Comparison of ENCODE assay signal across 9 cellular contexts in genomic region chr12:57726884-57727757, GRCh38. TPM values are rescaled to one million over a fixed set of nuclear protein-coding genes. Genes with fewer than 3 reads are reported as not detected.
DNase-seq lines count a peak whose midpoint lies in the region; ATAC-seq lines count a peak whose summit lies in the region.
"Had no signal": no experiment of that assay in that cellular context is flagged by ENCODE, and none has a peak within 500 bp of the region (broad histone marks: within the 10 kb centered on the region; RNA-seq: fewer than 3 reads in every experiment).

No MANE protein-coding gene starts in this region.

- DNase-seq in activated CD8-positive, alpha-beta memory T cell treated with anti-CD3 and anti-CD28 coated beads for 24 hours, result peak; percentile 51
- no peak for DNase-seq in activated CD8-positive, alpha-beta memory T cell treated with anti-CD3 and anti-CD28 coated beads, Interleukin-2, amount 50 U/mL, for 4 hours
- DNase-seq in dermis blood vessel endothelial cell (peak; percentile 43), lung microvascular endothelial cell (ENCODE audit: low read depth in 2 of 2) (peak; percentile 41 to 66), ureter (ENCODE audit: low spot score) (peak; percentile 46), amniotic stem cell (lab: John Stamatoyannopoulos, UW) (no peak)
- DNase-seq in T-helper 2 cell treated with Interferon-gamma antibody and Interleukin-4, amounts not matched to agents 5 μg/mL and 100 μg/mL, for 36 hours (ENCODE audit: low spot score), result no peak
- DNase-seq: activated effector memory CD4-positive, alpha-beta T cell treated with anti-CD3 and anti-CD28 coated beads, Interleukin-2, amount 50 U/mL, for 16 hours had no signal

- no peak overlapping the region for H3K4me3 Mint-ChIP-seq in T-helper 2 cell treated with Interferon-gamma antibody and Interleukin-4, amounts not matched to agents 5 μg/mL and 100 μg/mL, for 36 hours

- no peaks in the 10 kb centered on the region for H3K27me3 Mint-ChIP-seq in T-helper 2 cell treated with Interferon-gamma antibody and Interleukin-4, amounts not matched to agents 5 μg/mL and 100 μg/mL, for 36 hours (ENCODE audit: low read depth)

- no peak for ATAC-seq in HG03108 (IDR thresholded peaks at IDR 0.05; ENCODE audit: unreplicated experiment)

- H3K9me3 Mint-ChIP-seq in T-helper 2 cell treated with Interferon-gamma antibody and Interleukin-4, amounts not matched to agents 5 μg/mL and 100 μg/mL, for 36 hours, result no peaks in the 10 kb centered on the region

- H3K36me3 Mint-ChIP-seq in T-helper 2 cell treated with Interferon-gamma antibody and Interleukin-4, amounts not matched to agents 5 μg/mL and 100 μg/mL, for 36 hours (ENCODE audit: low read depth), result peaks cover 41% of the 10 kb centered on the region

- no peaks in the 10 kb centered on the region for H3K4me1 Mint-ChIP-seq in T-helper 2 cell treated with Interferon-gamma antibody and Interleukin-4, amounts not matched to agents 5 μg/mL and 100 μg/mL, for 36 hours (ENCODE audit: low read depth)

- H3K27ac Mint-ChIP-seq in T-helper 2 cell treated with Interferon-gamma antibody and Interleukin-4, amounts not matched to agents 5 μg/mL and 100 μg/mL, for 36 hours, result no peak overlapping the region

RNA-seq across cellular contexts. Expression of gene AGAP2, which starts 11.4 kb away (rescaled TPM):
- total RNA-seq in dermis blood vessel endothelial cell, result under 0.01 and 0.19 TPM in 2 replicates
- 0.20 and 0.22 TPM in 2 replicates for total RNA-seq in lung microvascular endothelial cell
- 2.8 TPM for total RNA-seq in ureter

RNA-seq across cellular contexts. Expression of gene TSPAN31, which starts 17.7 kb away (rescaled TPM):
- 29.7 and 72.0 TPM in 2 replicates for total RNA-seq in dermis blood vessel endothelial cell
- total RNA-seq in lung microvascular endothelial cell, result 41.2 and 62.5 TPM in 2 replicates
- 45.6 TPM for total RNA-seq in ureter

RNA-seq across cellular contexts. Expression of gene CDK4, which starts 25.0 kb away (rescaled TPM):
- total RNA-seq in dermis blood vessel endothelial cell (147 and 154 TPM in 2 replicates), lung microvascular endothelial cell (110 and 133 TPM in 2 replicates), ureter (86.5 TPM)

RNA-seq across cellular contexts. Expression of gene MARCHF9, which starts 27.8 kb away (rescaled TPM):
- 3.4 and 4.1 TPM in 2 replicates for total RNA-seq in dermis blood vessel endothelial cell
- 2.4 and 5.6 TPM in 2 replicates for total RNA-seq in lung microvascular endothelial cell
- total RNA-seq in ureter, result 12.1 TPM

RNA-seq across cellular contexts. Expression of gene OS9, which starts 33.2 kb away (rescaled TPM):
- total RNA-seq in dermis blood vessel endothelial cell (284 and 481 TPM in 2 replicates), lung microvascular endothelial cell (156 and 234 TPM in 2 replicates), ureter (201 TPM)

Comparison
In these comparisons a context has a peak if more than half of its experiments do, and no peak if none do; other contexts are left out.
1. DNase-seq: peak in activated CD8-positive, alpha-beta memory T cell treated with anti-CD3 and anti-CD28 coated beads for 24 hours (single experiment), dermis blood vessel endothelial cell (single experiment), lung microvascular endothelial cell (2 of 2) and ureter (single experiment); none in activated CD8-positive, alpha-beta memory T cell treated with anti-CD3 and anti-CD28 coated beads, Interleukin-2, amount 50 U/mL, for 4 hours (single experiment), T-helper 2 cell treated with Interferon-gamma antibody and Interleukin-4, amounts not matched to agents 5 μg/mL and 100 μg/mL, for 36 hours (single experiment) and amniotic stem cell (single experiment).